Comparison of ENCODE assay signal across 12 cellular contexts in genomic region chr11:67160872-67161783, GRCh38. TPM values are rescaled to one million over a fixed set of nuclear protein-coding genes. Genes with fewer than 3 reads are reported as not detected.
DNase-seq lines count a peak whose midpoint lies in the region; ATAC-seq and TF ChIP-seq lines count a peak whose summit lies in the region.
"Had no signal": no experiment of that assay in that cellular context is flagged by ENCODE, and none has a peak within 500 bp of the region (broad histone marks: within the 10 kb centered on the region; RNA-seq: fewer than 3 reads in every experiment).

No MANE protein-coding gene starts in this region.

- no peak overlapping the region for H3K9ac ChIP-seq in colonic mucosa (ENCODE audit: low read depth in 2 of 2, low read length in 2 of 2)

- no peak for ATAC-seq in activated B cell treated with CpG ODN at 0.5 μM for 24 hours (ENCODE audit: low read depth)
- ATAC-seq in HG02588 (IDR thresholded peaks at IDR 0.05; ENCODE audit: unreplicated experiment): no peak
- ATAC-seq: WTC11 had no signal

- peaks cover 32% of the 10 kb centered on the region for H3K4me1 Mint-ChIP-seq in activated B cell treated with CpG ODN at 0.5 μM for 24 hours
- H3K4me1 Mint-ChIP-seq in immature natural killer cell: peaks cover 40 to 76% of the 10 kb centered on the region in 2 donors

- H3K27me3 ChIP-seq in BE2C (no peaks in the 10 kb centered on the region), colonic mucosa (no peaks in the 10 kb centered on the region)

- DNase-seq in BE2C (no peak), activated B cell treated with CpG ODN at 0.5 μM for 24 hours (no peak), immature natural killer cell (no peak), colonic mucosa (no peak), NCI-H774 (lab: John Stamatoyannopoulos, UW) (no peak), NCI-H1436 (lab: John Stamatoyannopoulos, UW) (no peak)
- DNase-seq: NCI-H1105, NCI-H510A, SHP77 had no signal

- H3K36me3 ChIP-seq in BE2C: peaks cover 8% of the 10 kb centered on the region
- H3K36me3 ChIP-seq in colonic mucosa: no peaks in the 10 kb centered on the region

- intact Hi-C loops in activated B cell treated with CpG ODN at 0.5 μM for 24 hours (cut with micrococcal nuclease): loop anchor here (10.0 kb wide), 1 partner anchor 74 kb away; no protein-coding TSS in a partner anchor
- intact Hi-C loops in colonic mucosa (cut with DNase I): no loop called here

- H3K36me3 Mint-ChIP-seq in activated B cell treated with CpG ODN at 0.5 μM for 24 hours (ENCODE audit: low read depth): peaks cover 31% of the 10 kb centered on the region
- peaks cover 0 to 8% (median 0%) of the 10 kb centered on the region in 3 donors for H3K36me3 Mint-ChIP-seq in immature natural killer cell

- H3K9me3 ChIP-seq in BE2C (no peaks in the 10 kb centered on the region), colonic mucosa (no peaks in the 10 kb centered on the region)

- H3K9me3 Mint-ChIP-seq in activated B cell treated with CpG ODN at 0.5 μM for 24 hours: no peaks in the 10 kb centered on the region
- H3K9me3 Mint-ChIP-seq in immature natural killer cell: no peaks in the 10 kb centered on the region
- H3K9me3 Mint-ChIP-seq: WTC11 had no signal

- H3K4me3 Mint-ChIP-seq in activated B cell treated with CpG ODN at 0.5 μM for 24 hours (no peak overlapping the region), immature natural killer cell (peak overlapping the region in 2 of 5 donors; percentile 18 to 32)
- H3K4me3 Mint-ChIP-seq: WTC11 had no signal

- H3K4me3 ChIP-seq in BE2C (ENCODE audit: low read depth, low read length) (no peak overlapping the region), colonic mucosa (no peak overlapping the region)

- 0 out of 2 replicates have a peak, but pooled peaks have one; percentile 6 for TF ChIP-seq CTCF in BE2C (IDR thresholded peaks at IDR 0.05; ENCODE audit: low read depth, low read length)
- peak; percentile 16 for TF ChIP-seq CTCF in GM12873 (IDR thresholded peaks at IDR 0.05; ENCODE audit: insufficient read depth, low read depth, low read length, missing control alignments)
- no peak for TF ChIP-seq CTCF in activated B cell treated with CpG ODN at 0.5 μM for 24 hours (IDR thresholded peaks at IDR 0.05)
- no peak for TF ChIP-seq CTCF in colonic mucosa (IDR thresholded peaks at IDR 0.05)

- POLR2A ChIA-PET in activated B cell treated with CpG ODN at 0.5 μM for 24 hours (lab: Charles Lee): no interaction called here

- no peak overlapping the region for H3K27ac ChIP-seq in colonic mucosa

- H3K27ac Mint-ChIP-seq in activated B cell treated with CpG ODN at 0.5 μM for 24 hours (peak overlapping the region; percentile 7), immature natural killer cell (peak overlapping the region; percentile 54 to 74 (median 71))

- H3K4me1 ChIP-seq in BE2C: peaks cover 14% of the 10 kb centered on the region
- H3K4me1 ChIP-seq in colonic mucosa: no peaks in the 10 kb centered on the region

- H3K27me3 Mint-ChIP-seq in activated B cell treated with CpG ODN at 0.5 μM for 24 hours (no peaks in the 10 kb centered on the region), immature natural killer cell (ENCODE audit: low read depth in 3 of 3) (peaks cover 0 to 3% (median 0%) of the 10 kb centered on the region in 3 donors)

- CTCF ChIA-PET in activated B cell treated with CpG ODN at 0.5 μM for 24 hours (lab: Charles Lee): no interaction called here

RNA-seq across cellular contexts. Expression of gene KDM2A, which starts 42.1 kb away (rescaled TPM):
- 62.2 TPM for polyA plus RNA-seq in BE2C (2012; ENCODE audit: insufficient read depth, insufficient read length, low read depth)
- 141 and 160 TPM in 2 replicates for total RNA-seq in activated B cell treated with CpG ODN at 0.5 μM for 24 hours
- polyA plus RNA-seq in immature natural killer cell: 10 to 100 TPM in 1 of 3 donors, 1 to 10 TPM in 2; 3.8 to 16.6 (median 6.8) TPM
- 10 to 100 TPM; 63.3 to 80.6 TPM for total RNA-seq in colonic mucosa

Comparison
In these comparisons a context has a peak if more than half of its experiments do, and no peak if none do; other contexts are left out.
1. CTCF ChIP-seq: peak in BE2C (single experiment) and GM12873 (single experiment); none in activated B cell treated with CpG ODN at 0.5 μM for 24 hours (single experiment) and colonic mucosa (single experiment).